ENCODE assay signal across 1 cellular context in genomic region chr7:57342954-57343353, GRCh38.
TF ChIP-seq lines count a peak whose summit lies in the region.

No MANE protein-coding gene starts in this region.

TF ChIP-seq in HepG2, 621 proteins besides CTCF, POLR2A, EP300 and RAD21:
- TF ChIP-seq ZNF318 (CRISPR knock-in tag; IDR thresholded peaks at IDR 0.05) (no peak), ZBTB10 (CRISPR knock-in tag; IDR thresholded peaks at IDR 0.05; ENCODE audit: borderline replicate concordance) (no peak), TGIF2 (CRISPR knock-in tag; IDR thresholded peaks at IDR 0.05) (no peak), MXD4 (CRISPR knock-in tag; IDR thresholded peaks at IDR 0.05) (no peak), KLF9 (CRISPR knock-in tag; IDR thresholded peaks at IDR 0.05; ENCODE audit: low read depth) (no peak), NFIC (IDR thresholded peaks at IDR 0.05; ENCODE audit: low read length) (no peak), ZNF672 (CRISPR knock-in tag; IDR thresholded peaks at IDR 0.05) (no peak), ZNF362 (CRISPR knock-in tag; IDR thresholded peaks at IDR 0.05; ENCODE audit: borderline replicate concordance) (no peak), ZNF235 (CRISPR knock-in tag; IDR thresholded peaks at IDR 0.05; ENCODE audit: borderline replicate concordance) (no peak), ZNF883 (CRISPR knock-in tag; IDR thresholded peaks at IDR 0.05; ENCODE audit: not compliant biosample characterization) (no peak), ZNF850 (CRISPR knock-in tag; conservative IDR thresholded peaks at IDR 0.05) (no peak), SATB2 (CRISPR knock-in tag; IDR thresholded peaks at IDR 0.05) (no peak), IRF9 (CRISPR knock-in tag; IDR thresholded peaks at IDR 0.05; ENCODE audit: borderline replicate concordance) (no peak), ZNF263 (CRISPR knock-in tag; IDR thresholded peaks at IDR 0.05) (no peak), SMYD3 (CRISPR knock-in tag; IDR thresholded peaks at IDR 0.05) (no peak), ZNF598 (CRISPR knock-in tag; IDR thresholded peaks at IDR 0.05; ENCODE audit: borderline replicate concordance) (no peak), SOX5 (CRISPR knock-in tag; IDR thresholded peaks at IDR 0.05; ENCODE audit: borderline replicate concordance) (no peak)
